ENCODE assay signal across 12 cellular contexts in the genomic region with DNA sequence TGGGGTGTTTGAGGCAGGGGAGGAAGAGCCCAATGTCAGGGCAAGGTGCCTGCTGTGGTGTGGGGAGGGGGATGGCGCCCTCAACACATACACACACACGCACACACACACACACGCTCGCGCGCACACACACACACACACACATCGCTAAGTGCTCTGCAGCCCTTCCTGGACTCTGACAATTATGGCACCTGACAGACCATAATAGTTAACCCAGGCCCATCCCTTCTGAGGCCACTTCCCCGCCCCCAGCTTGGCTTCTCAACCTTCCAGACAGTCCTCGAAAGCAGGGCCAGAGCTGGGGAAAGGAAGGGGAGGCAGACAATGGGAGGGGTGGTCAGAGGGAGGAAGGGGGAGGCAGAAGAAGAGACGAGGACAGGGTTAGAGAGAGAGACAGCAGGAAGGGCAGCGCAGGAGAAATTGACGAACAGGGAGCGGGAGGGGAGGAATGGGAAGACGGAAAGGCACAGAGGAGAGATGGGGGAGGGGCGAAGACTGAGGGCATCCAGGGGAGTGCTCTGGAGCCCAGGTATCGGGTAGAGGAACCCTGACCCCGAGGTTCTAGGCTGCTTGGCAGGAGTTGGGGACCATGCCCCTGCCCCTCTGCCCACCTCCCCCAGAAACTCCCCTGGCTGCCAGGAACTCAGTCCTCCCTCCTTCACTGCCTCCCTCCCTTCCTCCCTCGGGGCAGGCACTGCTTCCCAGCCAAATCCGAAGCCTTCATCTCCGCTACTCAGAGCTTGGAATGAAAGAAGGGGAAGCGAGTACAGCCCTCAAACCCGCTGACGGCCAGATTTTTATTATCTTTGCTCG. TPM values are rescaled to one million over a fixed set of nuclear protein-coding genes. Genes with fewer than 3 reads are reported as not detected.
DNase-seq lines count a peak whose midpoint lies in the region; ATAC-seq, FAIRE-seq and TF ChIP-seq lines count a peak whose summit lies in the region.
"Had no signal": no experiment of that assay in that cellular context is flagged by ENCODE, and none has a peak within 500 bp of the region (broad histone marks: within the 10 kb centered on the region; RNA-seq: fewer than 3 reads in every experiment).

No MANE protein-coding gene starts in this region.

- intact Hi-C loops in mucosa of descending colon (cut with DNase I, micrococcal nuclease) = no loop called here

- ATAC-seq in mucosa of descending colon (peak; percentile 84), GM18870 (IDR thresholded peaks at IDR 0.05; ENCODE audit: unreplicated experiment) (no peak)
- ATAC-seq: left lobe of liver; stimulated activated naive B cell treated with anti-CD40 and anti-IgM and Interleukin-4, amounts not matched to agents 10 μg/mL and 1 μg/mL and 100 μg/mL, for 72 hours had no signal

- TF ChIP-seq POLR2A in GM12892 (IDR thresholded peaks at IDR 0.05; ENCODE audit: low read depth, low read length) = no peak

- peak; percentile 83 for DNase-seq in DMS79 treated with DMSO at 0.1 percent for 48 hours (lab: John Stamatoyannopoulos, UW)
- DNase-seq in MV-4-11 (lab: John Stamatoyannopoulos, UW) = peak; percentile 34
- DNase-seq in SW480 (ENCODE audit: low spot score) = peak; percentile 22
- peak; percentile 78 to 88 (median 87) for DNase-seq in mucosa of descending colon
- DNase-seq in GM12892 (ENCODE audit: insufficient read length) = no peak
- DNase-seq in COLO829 (ENCODE audit: low spot score) = no peak
- DNase-seq in NCI-H128 (lab: John Stamatoyannopoulos, UW; ENCODE audit: unreplicated experiment) = no peak
- DNase-seq: stimulated activated naive B cell treated with anti-CD40 and anti-IgM and Interleukin-4, amounts not matched to agents 10 μg/mL and 1 μg/mL and 100 μg/mL, for 72 hours had no signal

- FAIRE-seq in GM12892 (lab: Jason Lieb, UNC) = no peak
- FAIRE-seq: endothelial cell of umbilical vein had no signal

- no peaks in the 10 kb centered on the region for H3K36me3 ChIP-seq in mucosa of descending colon (ENCODE audit: low read depth)

- TF ChIP-seq CTCF in mucosa of descending colon (IDR thresholded peaks at IDR 0.05) = no peak

- no peaks in the 10 kb centered on the region for H3K9me3 ChIP-seq in mucosa of descending colon

- H3K4me3 ChIP-seq in mucosa of descending colon = no peak overlapping the region
- H3K4me3 ChIP-seq: skin epidermis had no signal

- H3K4me1 ChIP-seq in mucosa of descending colon (ENCODE audit: low read depth) = peaks cover 17% of the 10 kb centered on the region

RNA-seq across cellular contexts. Expression of a gene that starts 4.0 kb away (rescaled TPM):
- total RNA-seq in mucosa of descending colon = 1 to 10 TPM; 2.3 to 7.0 (median 2.5) TPM
- polyA plus RNA-seq in GM12892 (2012; ENCODE audit: missing spikeins) = 0.13 TPM

Comparison
In these comparisons a context has a peak if more than half of its experiments do, and no peak if none do; other contexts are left out.
1. DNase-seq: peak in DMS79 treated with DMSO at 0.1 percent for 48 hours (single experiment), MV-4-11 (single experiment), SW480 (single experiment) and mucosa of descending colon (3 of 3); none in GM12892 (single experiment), COLO829 (single experiment) and NCI-H128 (single experiment).